In the genomic region with DNA sequence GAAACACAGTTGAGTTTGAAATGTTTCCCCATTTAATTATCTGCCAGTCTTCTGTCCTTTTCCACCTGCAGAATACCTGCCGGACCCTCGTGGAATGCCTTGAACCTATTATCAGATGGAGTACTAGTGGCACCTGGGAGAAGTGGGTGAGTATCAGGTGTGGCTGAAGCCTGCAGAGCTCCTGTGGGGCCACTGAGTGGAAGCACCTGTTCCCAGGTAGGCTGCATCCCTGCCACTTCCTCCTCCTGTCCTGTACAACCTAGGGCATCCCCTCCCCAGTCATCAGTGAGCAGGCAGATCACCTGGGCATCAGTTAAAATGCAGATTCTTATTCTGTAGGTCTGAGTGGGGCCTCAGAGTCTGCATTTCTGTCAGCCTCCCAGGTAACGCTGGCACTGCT, we compare ENCODE assay signal across 25 cellular contexts.
"Had no signal": no experiment of that assay in that cellular context is flagged by ENCODE, and none has a peak within 500 bp of the region (broad histone marks: within the 10 kb centered on the region; RNA-seq: fewer than 3 reads in every experiment).

No MANE protein-coding gene starts in this region.

- DNase-seq: cortex of kidney; effector memory CD8-positive, alpha-beta T cell; erythroblast; foreskin fibroblast; glutamatergic neuron; heart right ventricle; hippocampal formation; immature natural killer cell; islet precursor cell; kidney glomerular epithelial cell; left ventricle myocardium superior; lower lobe of right lung; natural killer cell; pancreas; retina; small intestine; stimulated activated CD4-positive, alpha-beta T cell treated with anti-CD3 and anti-CD28 coated beads, Interleukin-15, amount 100 ng/mL, for 24 hours; stimulated activated CD4-positive, alpha-beta T cell treated with anti-CD3 and anti-CD28 coated beads, Interleukin-4, amount 100 ng/mL, for 1 hour; stimulated activated CD8-positive, alpha-beta memory T cell treated with anti-CD3 and anti-CD28 coated beads, Interleukin-4, amount 100 ng/mL, for 48 hours; stimulated activated naive CD4-positive, alpha-beta T cell; stimulated activated naive CD8-positive, alpha-beta T cell treated with anti-CD3 and anti-CD28 coated beads, Interleukin-15, amount 100 ng/mL, for 72 hours; thyroid gland had no signal

- H3K4me3 ChIP-seq: heart right ventricle, lower lobe of right lung, pancreas, right lobe of liver, thyroid gland, vagina had no signal

- H3K4me1 ChIP-seq: lower lobe of right lung, pancreas, thyroid gland, vagina had no signal

- H3K9me3 ChIP-seq: heart right ventricle, lower lobe of right lung, neutrophil, pancreas, right lobe of liver, thyroid gland, vagina had no signal

- H3K36me3 ChIP-seq: heart right ventricle, lower lobe of right lung, neutrophil, pancreas, right lobe of liver, thyroid gland, vagina had no signal

- ATAC-seq: effector memory CD8-positive, alpha-beta T cell; heart right ventricle; left ventricle myocardium superior; lower lobe of right lung; natural killer cell; pancreas; stimulated activated naive CD8-positive, alpha-beta T cell treated with anti-CD3 and anti-CD28 coated beads, Interleukin-15, amount 100 ng/mL, for 72 hours had no signal
